Comparison of ENCODE assay signal across 8 cellular contexts in genomic region chr1:209057083-209057482, GRCh38.
"Had no signal": no experiment of that assay in that cellular context is flagged by ENCODE, and none has a peak within 500 bp of the region (broad histone marks: within the 10 kb centered on the region; RNA-seq: fewer than 3 reads in every experiment).

No MANE protein-coding gene starts in this region.

- H3K4me1 ChIP-seq: HAP-1 had no signal

- H3K27ac ChIP-seq: GM23248 had no signal

- H3K36me3 ChIP-seq: HAP-1 had no signal

- DNase-seq: GM23248, GOT3, H7, H9, HCEC 1CT, HFFc6 had no signal

- H2AFZ ChIP-seq: GM23248, GM23338 had no signal

- H3K9me3 ChIP-seq: HAP-1 had no signal

- H3K4me3 ChIP-seq: GM23248, GM23338, HAP-1 had no signal

- H3K4me2 ChIP-seq: GM23338 had no signal

- H3K9ac ChIP-seq: GM23248 had no signal
